8 cellular contexts compared by ENCODE assay signal in genomic region chr12:116687888-116688287, GRCh38. TPM values are rescaled to one million over a fixed set of nuclear protein-coding genes. Genes with fewer than 3 reads are reported as not detected.
DNase-seq lines count a peak whose midpoint lies in the region; ATAC-seq and TF ChIP-seq lines count a peak whose summit lies in the region.

No MANE protein-coding gene starts in this region.

- peaks cover 34% of the 10 kb centered on the region for H3K4me1 Mint-ChIP-seq in CD14-positive monocyte

- peaks cover 0 to 5% (median 0%) of the 10 kb centered on the region in 7 donors for H3K9me3 Mint-ChIP-seq in CD14-positive monocyte

- peaks cover 0 to 1% (median 1%) of the 10 kb centered on the region in 3 donors for H3K27me3 Mint-ChIP-seq in CD14-positive monocyte (ENCODE audit: low read depth in 3 of 3)

- peak overlapping the region in 1 of 7 donors; percentile 17 for H3K27ac Mint-ChIP-seq in CD14-positive monocyte

- TF ChIP-seq CTCF in CD14-positive monocyte (IDR thresholded peaks at IDR 0.05), result peak; percentile 78
- TF ChIP-seq CTCF in HFF-Myc (IDR thresholded peaks at IDR 0.05; ENCODE audit: low read depth, low read length, missing control alignments), result peak; percentile 72
- peak; percentile 27 for TF ChIP-seq CTCF in epithelial cell of esophagus (IDR thresholded peaks at IDR 0.05; ENCODE audit: insufficient read depth, low read depth, low read length, missing control alignments)
- no peak for TF ChIP-seq CTCF in omental fat pad (IDR thresholded peaks at IDR 0.05)

- H3K4me3 ChIP-seq in HFF-Myc (replicated peaks; ENCODE audit: low read depth, low read length) (no peak overlapping the region), epithelial cell of esophagus (ENCODE audit: low read length) (no peak overlapping the region)

- ATAC-seq in omental fat pad (ENCODE audit: low FRiP score), result peak; percentile 51

- DNase-seq in CD14-positive monocyte (ENCODE audit: low spot score) (peak; percentile 70), HFF-Myc (ENCODE audit: extremely low read depth, low read depth) (no peak), SW480 (ENCODE audit: low spot score) (peak; percentile 47), epithelial cell of esophagus (ENCODE audit: low read depth) (no peak), omental fat pad (ENCODE audit: low spot score) (no peak), globus pallidus (ENCODE audit: low spot score) (no peak), NCI-H524 treated with DMSO at 0.1 percent for 48 hours (lab: John Stamatoyannopoulos, UW) (no peak), NOMO-1 treated with dmso at 0.1 percent for 144 hours (lab: John Stamatoyannopoulos, UW; ENCODE audit: unreplicated experiment) (no peak)

- peak overlapping the region in 1 of 2 donors; percentile 11 for H3K4me3 Mint-ChIP-seq in CD14-positive monocyte

- intact Hi-C loops in CD14-positive monocyte (cut with micrococcal nuclease), result no loop called here

- H3K36me3 Mint-ChIP-seq in CD14-positive monocyte, result no peaks in the 10 kb centered on the region

RNA-seq across cellular contexts. Expression of gene SPRING1, which starts 50.0 kb away (rescaled TPM):
- polyA plus RNA-seq in CD14-positive monocyte, result 10 to 100 TPM; 15.6 to 19.3 TPM
- total RNA-seq in omental fat pad, result 10 to 100 TPM; 15.3 to 30.7 (median 22.0) TPM

RNA-seq across cellular contexts. Expression of gene RNFT2, which starts 50.2 kb away (rescaled TPM):
- polyA plus RNA-seq in CD14-positive monocyte, result not detected
- total RNA-seq in omental fat pad, result 1 to 10 TPM in 2 of 4 donors, under 1 TPM in 2; 0.37 to 2.5 (median 0.98) TPM

Comparison
In these comparisons a context has a peak if more than half of its experiments do, and no peak if none do; other contexts are left out.
1. DNase-seq: peak in CD14-positive monocyte (single experiment) and SW480 (single experiment); none in HFF-Myc (single experiment), epithelial cell of esophagus (single experiment), omental fat pad (single experiment), globus pallidus (single experiment), NCI-H524 treated with DMSO at 0.1 percent for 48 hours (single experiment) and NOMO-1 treated with dmso at 0.1 percent for 144 hours (single experiment).
2. CTCF ChIP-seq: peak in CD14-positive monocyte (single experiment), HFF-Myc (single experiment) and epithelial cell of esophagus (single experiment); none in omental fat pad (0 of 3).